2 cellular contexts compared by ENCODE assay signal in genomic region chr7:50281680-50282445, GRCh38.
A peak's percentile ranks its signal among the peaks of the same experiment; 100 is the strongest.
TF ChIP-seq lines count a peak whose summit lies in the region.

No MANE protein-coding gene starts in this region.

TF ChIP-seq in GM12878, 131 proteins besides CTCF, POLR2A, EP300 and RAD21 (continued from another document and continues in another):
- peak; percentile 60; the same call in 1 of the 2 replicates for TF ChIP-seq HSF1 (IDR thresholded peaks at IDR 0.05; ENCODE audit: low read depth, low read length)
- peak; percentile 84; the same call in 1 of the 2 replicates for TF ChIP-seq ATF2 (IDR thresholded peaks at IDR 0.05; ENCODE audit: low read length)
- no peak for TF ChIP-seq ZBTB33 (IDR thresholded peaks at IDR 0.05)
- TF ChIP-seq SP1 (IDR thresholded peaks at IDR 0.05; ENCODE audit: low read depth, low read length): peak; percentile 57
- TF ChIP-seq ZNF687 (IDR thresholded peaks at IDR 0.05): peak; percentile 82; the same call in 1 of the 2 replicates
- peak; percentile 73 for TF ChIP-seq SKIL (IDR thresholded peaks at IDR 0.05; ENCODE audit: low read depth, poor library complexity, severe bottlenecking)
- TF ChIP-seq MTA2 (IDR thresholded peaks at IDR 0.05; ENCODE audit: low read depth): peak; percentile 54
- no peak for TF ChIP-seq IRF5 (IDR thresholded peaks at IDR 0.05; ENCODE audit: borderline replicate concordance)
- TF ChIP-seq CREM (IDR thresholded peaks at IDR 0.05; ENCODE audit: low read depth): peak; percentile 31; the same call in 1 of the 2 replicates

TF ChIP-seq in WTC11, 78 proteins besides CTCF, POLR2A, EP300 and RAD21 (continued from another document):
- no peak for TF ChIP-seq ZNF512 (CRISPR knock-in tag; IDR thresholded peaks at IDR 0.05; ENCODE audit: borderline replicate concordance)
- no peak for TF ChIP-seq ATF2 (CRISPR knock-in tag; IDR thresholded peaks at IDR 0.05; ENCODE audit: borderline replicate concordance, low read depth)
- TF ChIP-seq ZNF219 (CRISPR knock-in tag; IDR thresholded peaks at IDR 0.05; ENCODE audit: borderline replicate concordance): no peak
- TF ChIP-seq ZNF121 (CRISPR knock-in tag; IDR thresholded peaks at IDR 0.05): no peak
- TF ChIP-seq ZNF532 (CRISPR knock-in tag; IDR thresholded peaks at IDR 0.05; ENCODE audit: borderline replicate concordance): no peak
- TF ChIP-seq ZMAT4 (CRISPR knock-in tag; IDR thresholded peaks at IDR 0.05): no peak
- TF ChIP-seq FOXK1 (CRISPR knock-in tag; IDR thresholded peaks at IDR 0.05): no peak
- TF ChIP-seq NR3C1 (CRISPR knock-in tag; conservative IDR thresholded peaks at IDR 0.05; ENCODE audit: low read depth): no peak
- no peak for TF ChIP-seq ETV6 (CRISPR knock-in tag; IDR thresholded peaks at IDR 0.05)
- TF ChIP-seq MLX (CRISPR knock-in tag; IDR thresholded peaks at IDR 0.05): no peak
- TF ChIP-seq TEAD1 (CRISPR knock-in tag; IDR thresholded peaks at IDR 0.05): no peak
- TF ChIP-seq ZNF671 (CRISPR knock-in tag; IDR thresholded peaks at IDR 0.05): no peak
- TF ChIP-seq ZNF317 (CRISPR knock-in tag; IDR thresholded peaks at IDR 0.05; ENCODE audit: borderline replicate concordance, low read depth): no peak
